In the genomic region with DNA sequence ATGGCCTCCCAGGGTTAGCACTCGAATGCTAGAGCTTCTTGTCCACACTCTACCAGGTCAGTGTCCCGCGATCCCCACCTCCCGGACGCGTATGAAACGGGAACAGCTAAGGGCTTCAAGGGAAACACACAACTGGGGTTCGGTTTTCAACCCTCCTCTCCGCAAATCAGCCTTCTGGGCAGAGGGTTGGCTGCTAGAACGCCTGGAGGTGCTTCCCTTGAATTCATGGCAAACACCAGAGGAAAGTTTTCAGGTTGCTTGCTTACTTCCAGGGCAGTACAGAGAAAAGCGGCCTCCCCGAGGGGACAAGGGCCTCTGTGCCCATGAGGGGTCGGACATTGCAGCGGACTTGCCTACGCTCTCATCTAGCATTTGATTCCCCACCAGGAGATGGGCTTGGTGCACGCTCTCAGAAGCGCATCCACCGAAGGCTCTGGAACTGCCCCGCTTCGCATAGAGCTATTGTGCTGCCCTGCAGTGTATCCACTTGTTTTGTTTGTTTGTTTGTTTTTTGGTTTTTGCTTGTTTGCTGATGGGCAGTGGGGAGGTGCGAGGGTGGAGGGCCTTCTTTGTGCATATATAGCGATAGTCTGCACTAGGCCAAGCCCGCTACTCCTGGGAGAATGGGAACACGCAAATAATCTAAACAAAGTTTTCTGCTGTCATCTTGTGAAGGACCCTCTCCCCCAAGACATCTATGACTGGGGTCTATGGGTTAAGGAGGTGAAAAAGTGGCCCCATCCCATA, we compare ENCODE assay signal across 18 cellular contexts. TPM values are rescaled to one million over a fixed set of nuclear protein-coding genes. Genes with fewer than 3 reads are reported as not detected.
A peak's percentile ranks its signal among the peaks of the same experiment; 100 is the strongest.
DNase-seq lines count a peak whose midpoint lies in the region; ATAC-seq and TF ChIP-seq lines count a peak whose summit lies in the region.
"Had no signal": no experiment of that assay in that cellular context is flagged by ENCODE, and none has a peak within 500 bp of the region (broad histone marks: within the 10 kb centered on the region; RNA-seq: fewer than 3 reads in every experiment).

No MANE protein-coding gene starts in this region.

- H3K27me3 Mint-ChIP-seq in activated naive CD4-positive, alpha-beta T cell treated with anti-CD3 and anti-CD28 coated beads, Interleukin-2, amount 10 ng/mL, durations not matched to agents 7 days and 5 days = peaks cover 100% of the 10 kb centered on the region
- peaks cover 95% of the 10 kb centered on the region for H3K27me3 Mint-ChIP-seq in mesothelial cell of epicardium (ENCODE audit: low read depth)

- ATAC-seq in right cardiac atrium = no peak
- ATAC-seq: heart right ventricle, sciatic nerve had no signal

- WGBS in ectodermal cell, 2 experiments = 1% methylated on average over 23 to 24 of the region's 24 CpGs
- WGBS in thyroid gland, 2 donors = 33 to 42% methylated on average over 19 to 24 of the region's 24 CpGs
- WGBS in right cardiac atrium = 10% methylated on average over 24 of the region's 24 CpGs

- intact Hi-C loops in thyroid gland (cut with DNase I) (no loop called here), right cardiac atrium (cut with DNase I) (no loop called here), breast epithelium (cut with DNase I; ENCODE audit: low total_unique reads) (no loop called here)

- H3K27me3 ChIP-seq in ectodermal cell (ENCODE audit: control insufficient read depth, insufficient read depth, low read length, poor library complexity, severe bottlenecking) (peaks cover 100% of the 10 kb centered on the region), thyroid gland (no peaks in the 10 kb centered on the region), right cardiac atrium (ENCODE audit: control insufficient read depth, insufficient read depth) (no peaks in the 10 kb centered on the region), breast epithelium (peaks cover 16 to 96% of the 10 kb centered on the region in 2 donors)

- H3K36me3 ChIP-seq in ectodermal cell (ENCODE audit: control insufficient read depth, insufficient read depth, low read length) (no peaks in the 10 kb centered on the region), thyroid gland (no peaks in the 10 kb centered on the region), breast epithelium (no peaks in the 10 kb centered on the region)
- H3K36me3 ChIP-seq: heart right ventricle had no signal

- CTCF ChIA-PET in activated naive CD4-positive, alpha-beta T cell treated with anti-CD3 and anti-CD28 coated beads, Interleukin-2, amount 10 ng/mL, durations not matched to agents 7 days and 5 days (lab: Charles Lee) = no interaction called here

- H3K27ac Mint-ChIP-seq in activated naive CD4-positive, alpha-beta T cell treated with anti-CD3 and anti-CD28 coated beads, Interleukin-2, amount 10 ng/mL, durations not matched to agents 7 days and 5 days = peak overlapping the region; percentile 53
- no peak overlapping the region for H3K27ac Mint-ChIP-seq in mesothelial cell of epicardium

- H3K27ac ChIP-seq in ectodermal cell (ENCODE audit: insufficient read depth, low read depth, low read length, poor library complexity, severe bottlenecking) (no peak overlapping the region), thyroid gland (peak overlapping the region in 2 of 3 donors; percentile 91 to 93), right cardiac atrium (ENCODE audit: low read length) (no peak overlapping the region), breast epithelium (no peak overlapping the region)
- H3K27ac ChIP-seq: heart right ventricle had no signal

- TF ChIP-seq CTCF in mesothelial cell of epicardium (IDR thresholded peaks at IDR 0.05; ENCODE audit: unreplicated experiment) (no peak), thyroid gland (IDR thresholded peaks at IDR 0.05) (no peak), breast epithelium (IDR thresholded peaks at IDR 0.05) (no peak)

- TF ChIP-seq POLR2A in thyroid gland (IDR thresholded peaks at IDR 0.05) = no peak
- no peak for TF ChIP-seq POLR2A in breast epithelium (IDR thresholded peaks at IDR 0.05)

- no peaks in the 10 kb centered on the region for H3K9me3 Mint-ChIP-seq in activated naive CD4-positive, alpha-beta T cell treated with anti-CD3 and anti-CD28 coated beads, Interleukin-2, amount 10 ng/mL, durations not matched to agents 7 days and 5 days
- H3K9me3 Mint-ChIP-seq in mesothelial cell of epicardium = no peaks in the 10 kb centered on the region

- no peaks in the 10 kb centered on the region for H3K36me3 Mint-ChIP-seq in activated naive CD4-positive, alpha-beta T cell treated with anti-CD3 and anti-CD28 coated beads, Interleukin-2, amount 10 ng/mL, durations not matched to agents 7 days and 5 days
- no peaks in the 10 kb centered on the region for H3K36me3 Mint-ChIP-seq in mesothelial cell of epicardium

- H3K4me3 ChIP-seq in ectodermal cell (ENCODE audit: insufficient read depth, low read depth, low read length) (peak overlapping the region; percentile 16), thyroid gland (replicated peaks in 1 of 3) (no peak overlapping the region), right cardiac atrium (ENCODE audit: low read length) (no peak overlapping the region), breast epithelium (no peak overlapping the region)
- H3K4me3 ChIP-seq: heart right ventricle had no signal

- no peak for DNase-seq in activated naive CD4-positive, alpha-beta T cell treated with anti-CD3 and anti-CD28 coated beads, Interleukin-2, amount 10 ng/mL, durations not matched to agents 7 days and 5 days
- no peak for DNase-seq in activated naive CD4-positive, alpha-beta T cell treated with Interleukin-2 at 50 U/mL for 16 hours
- DNase-seq in mesothelial cell of epicardium (ENCODE audit: low spot score in 2 of 2, unreplicated experiment in 2 of 2) (no peak), thyroid gland (no peak), NCI-H1092 (lab: John Stamatoyannopoulos, UW) (no peak), right cardiac atrium (no peak), breast epithelium (ENCODE audit: low spot score in 2 of 2) (no peak)
- DNase-seq: activated CD4-positive, alpha-beta T cell treated with anti-CD3 and anti-CD28 coated beads for 4 hours; C1 segment of cervical spinal cord; heart right ventricle; NCI-H1105 treated with DMSO at 0.1 percent for 48 hours; NCI-H2081 treated with DMSO at 0.1 percent for 48 hours; NCI-H510A had no signal

- H3K4me3 Mint-ChIP-seq in activated naive CD4-positive, alpha-beta T cell treated with anti-CD3 and anti-CD28 coated beads, Interleukin-2, amount 10 ng/mL, durations not matched to agents 7 days and 5 days = no peak overlapping the region
- peak overlapping the region; percentile 69 for H3K4me3 Mint-ChIP-seq in mesothelial cell of epicardium

- peaks cover 9% of the 10 kb centered on the region for H3K4me1 Mint-ChIP-seq in activated naive CD4-positive, alpha-beta T cell treated with anti-CD3 and anti-CD28 coated beads, Interleukin-2, amount 10 ng/mL, durations not matched to agents 7 days and 5 days
- H3K4me1 Mint-ChIP-seq in mesothelial cell of epicardium = peaks cover 23% of the 10 kb centered on the region

- H3K9me3 ChIP-seq in ectodermal cell (ENCODE audit: control insufficient read depth, low read length) = no peaks in the 10 kb centered on the region
- H3K9me3 ChIP-seq in thyroid gland = no peaks in the 10 kb centered on the region
- H3K9me3 ChIP-seq in right cardiac atrium (ENCODE audit: control insufficient read depth, low read length) = no peaks in the 10 kb centered on the region
- no peaks in the 10 kb centered on the region for H3K9me3 ChIP-seq in breast epithelium
- H3K9me3 ChIP-seq: heart right ventricle had no signal

- H3K4me1 ChIP-seq in ectodermal cell (ENCODE audit: control insufficient read depth, insufficient read depth, low read length) = peaks cover 43% of the 10 kb centered on the region
- peaks cover 33% of the 10 kb centered on the region in 2 donors for H3K4me1 ChIP-seq in thyroid gland
- H3K4me1 ChIP-seq in right cardiac atrium (ENCODE audit: control insufficient read depth, insufficient read depth, low read length) = peaks cover 3% of the 10 kb centered on the region
- peaks cover 0 to 10% of the 10 kb centered on the region in 2 donors for H3K4me1 ChIP-seq in breast epithelium

RNA-seq across cellular contexts. Expression of a gene that starts 1.3 kb away (rescaled TPM):
- polyA plus RNA-seq in ectodermal cell (2013, experiment 1 of 4) = 0.83 TPM
- 1.2 TPM for polyA plus RNA-seq in ectodermal cell (2013, experiment 2 of 4)
- polyA plus RNA-seq in ectodermal cell (2013, experiment 3 of 4) = 0.59 TPM
- 0.77 TPM for polyA plus RNA-seq in ectodermal cell (2013, experiment 4 of 4)
- total RNA-seq in mesothelial cell of epicardium (2.1 to 3.3 TPM (median 2.5 TPM) in 3 replicates), thyroid gland (10 to 100 TPM in 1 of 4 donors, 1 to 10 TPM in 3; 2.5 to 26.1 (median 7.3) TPM), right cardiac atrium (not detected), breast epithelium (1 to 10 TPM in 1 of 3 donors, under 1 TPM in 2; 0.29 to 1.8 (median 0.33) TPM)
- not detected for polyA plus RNA-seq in right cardiac atrium
- total RNA-seq: heart right ventricle, osteoblast, RPMI7951, temporal lobe had no signal
- polyA plus RNA-seq: heart right ventricle had no signal

Comparison
In these comparisons a context has a peak if more than half of its experiments do, and no peak if none do; other contexts are left out.
1. H3K27ac ChIP-seq: peak in thyroid gland (2 of 3); none in ectodermal cell (single experiment), right cardiac atrium (single experiment) and breast epithelium (0 of 2).